20 cellular contexts compared by ENCODE assay signal in the genomic region with DNA sequence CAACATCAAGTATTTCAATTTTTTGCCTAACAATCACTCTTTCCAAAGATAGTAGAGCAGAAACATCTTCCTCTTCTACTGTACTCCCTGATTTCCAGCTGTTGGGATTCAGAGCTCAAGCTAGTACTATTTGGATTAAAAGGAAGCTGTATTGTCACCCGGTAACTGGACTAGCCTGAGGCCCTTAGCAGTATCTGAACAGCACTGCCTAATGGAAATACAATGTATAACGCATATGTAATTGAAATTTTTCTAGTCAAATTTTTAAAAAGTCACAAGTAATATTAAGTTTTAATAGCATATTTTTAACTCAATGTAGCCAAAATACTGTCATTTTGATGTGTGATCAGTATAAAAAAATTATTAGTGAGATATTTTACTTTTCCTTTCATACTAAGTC.
DNase-seq lines count a peak whose midpoint lies in the region; ATAC-seq and TF ChIP-seq lines count a peak whose summit lies in the region.
"Had no signal": no experiment of that assay in that cellular context is flagged by ENCODE, and none has a peak within 500 bp of the region (broad histone marks: within the 10 kb centered on the region; RNA-seq: fewer than 3 reads in every experiment).

No MANE protein-coding gene starts in this region.

- no peaks in the 10 kb centered on the region for H3K9me2 ChIP-seq in Loucy (replicated peaks; ENCODE audit: low read depth, low read length)
- no peaks in the 10 kb centered on the region for H3K9me2 ChIP-seq in PC-9 (ENCODE audit: insufficient read depth)

- H3K9me3 Mint-ChIP-seq in T-cell: no peaks in the 10 kb centered on the region
- H3K9me3 Mint-ChIP-seq: activated T-cell treated with anti-CD3 and anti-CD28 coated beads, Interleukin-2, amount 50 U/mL, for 24 hours had no signal

- peak; percentile 29; the same call in 1 of the 2 replicates for TF ChIP-seq CTCF in BE2C (IDR thresholded peaks at IDR 0.05; ENCODE audit: low read depth, low read length)
- TF ChIP-seq CTCF in Loucy (conservative IDR thresholded peaks at IDR 0.05; ENCODE audit: low read length): peak; percentile 20; the same call in 1 of the 2 replicates
- peak; percentile 21 for TF ChIP-seq CTCF in foreskin keratinocyte (conservative IDR thresholded peaks at IDR 0.05)
- TF ChIP-seq CTCF in PC-9 (conservative IDR thresholded peaks at IDR 0.05): no peak

- no peaks in the 10 kb centered on the region for H3K4me1 ChIP-seq in BE2C
- peaks cover 4% of the 10 kb centered on the region for H3K4me1 ChIP-seq in Loucy (ENCODE audit: insufficient read depth, low read length, poor library complexity, severe bottlenecking)
- no peaks in the 10 kb centered on the region for H3K4me1 ChIP-seq in foreskin keratinocyte
- H3K4me1 ChIP-seq in PC-9 (replicated peaks; ENCODE audit: insufficient read depth): no peaks in the 10 kb centered on the region

- no peak overlapping the region for H3K4me3 Mint-ChIP-seq in T-cell
- H3K4me3 Mint-ChIP-seq: activated T-cell treated with anti-CD3 and anti-CD28 coated beads, Interleukin-2, amount 50 U/mL, for 24 hours had no signal

- no TSS peak for BruUV-seq in PC-9 (replicated peaks; lab: Mats Ljungman, UMichigan)

- POLR2A ChIA-PET in T-cell (lab: Charles Lee) (interaction anchor here in 1 of 2 donors (0.6 to 1.0 kb wide), 2 partner anchors 23 to 213 kb away, joined by 4 to 7 read pairs; no protein-coding TSS in a partner anchor), PC-9 (lab: Charles Lee; ENCODE audit: unreplicated experiment) (interaction anchor here (0.7 kb wide), 1 partner anchor 134 kb away, joined by 3 read pairs; no protein-coding TSS in a partner anchor)

- H3K27ac Mint-ChIP-seq in T-cell: peak overlapping the region; percentile 56 to 61
- H3K27ac Mint-ChIP-seq: activated T-cell treated with anti-CD3 and anti-CD28 coated beads, Interleukin-2, amount 50 U/mL, for 24 hours; progenitor cell of endocrine pancreas had no signal

- H3K4me1 Mint-ChIP-seq in T-cell: peaks cover 9 to 24% (median 14%) of the 10 kb centered on the region in 3 donors

- peaks cover 12% of the 10 kb centered on the region for H3K36me3 ChIP-seq in BE2C
- no peaks in the 10 kb centered on the region; the same call in 1 of the 2 replicates for H3K36me3 ChIP-seq in Loucy (ENCODE audit: insufficient read depth, low read length)
- no peaks in the 10 kb centered on the region; the same call in 1 of the 2 replicates for H3K36me3 ChIP-seq in PC-9 (ENCODE audit: low read depth)
- H3K36me3 ChIP-seq: thoracic aorta, uterus had no signal

- no peak overlapping the region for H3K27ac ChIP-seq in foreskin keratinocyte
- no peak overlapping the region for H3K27ac ChIP-seq in PC-9
- H3K27ac ChIP-seq: RWPE1, thoracic aorta, uterus had no signal

- no peak overlapping the region for H3K4me2 ChIP-seq in Loucy (ENCODE audit: low read depth, low read length, poor library complexity, severe bottlenecking)
- H3K4me2 ChIP-seq in PC-9: no peak overlapping the region

- H3K36me3 Mint-ChIP-seq in T-cell: peaks cover 46% of the 10 kb centered on the region

- intact Hi-C loops in PC-9 (cut with micrococcal nuclease; ENCODE audit: unreplicated experiment): no loop called here

- CTCF ChIA-PET in T-cell (lab: Charles Lee): interaction anchor here in 1 of 2 donors (0.6 kb wide), 1 partner anchor 138 kb away, joined by 3 read pairs; no protein-coding TSS in a partner anchor
- CTCF ChIA-PET in PC-9 (lab: Charles Lee): interaction anchor here (0.6 kb wide), 1 partner anchor 151 kb away, joined by 6 read pairs; no protein-coding TSS in a partner anchor

- no peaks in the 10 kb centered on the region for H3K27me3 Mint-ChIP-seq in T-cell
- H3K27me3 Mint-ChIP-seq: activated T-cell treated with anti-CD3 and anti-CD28 coated beads, Interleukin-2, amount 50 U/mL, for 24 hours; progenitor cell of endocrine pancreas had no signal

- H3K79me2 ChIP-seq in Loucy (ENCODE audit: insufficient read depth, low read length) (no peaks in the 10 kb centered on the region), PC-9 (ENCODE audit: low read depth) (no peaks in the 10 kb centered on the region)

- H2AFZ ChIP-seq in Loucy (ENCODE audit: low read length): no peak overlapping the region
- no peak overlapping the region for H2AFZ ChIP-seq in PC-9

- H4K20me1 ChIP-seq in Loucy (ENCODE audit: insufficient read depth, low read length, poor library complexity, severe bottlenecking) (no peaks in the 10 kb centered on the region), PC-9 (ENCODE audit: insufficient read depth) (no peaks in the 10 kb centered on the region)

- DNase-seq in BE2C (no peak), T-cell (no peak), foreskin keratinocyte (no peak), PC-9 (no peak), NCI-H446 treated with DMSO at 0.1 percent for 48 hours (lab: John Stamatoyannopoulos, UW) (no peak)
- DNase-seq: activated CD4-positive, alpha-beta T cell treated with anti-CD3 and anti-CD28 coated beads for 1 hour; activated T-cell treated with anti-CD3 and anti-CD28 coated beads, Interleukin-2, amount 50 U/mL, for 24 hours; amniotic stem cell; cortex of kidney; NCI-H1417 treated with DMSO at 0.1 percent for 48 hours; NCI-H510A treated with DMSO at 0.1 percent for 48 hours; stimulated activated naive CD8-positive, alpha-beta T cell treated with anti-CD3 and anti-CD28 coated beads, Interleukin-15, Interleukin-2, amounts not matched to agents 100 U/mL and 50 U/mL, for 24 hours; uterus had no signal

- no peaks in the 10 kb centered on the region for H3K9me3 ChIP-seq in BE2C
- no peaks in the 10 kb centered on the region for H3K9me3 ChIP-seq in Loucy (ENCODE audit: insufficient read depth, low read depth, low read length)
- no peaks in the 10 kb centered on the region for H3K9me3 ChIP-seq in PC-9 (ENCODE audit: insufficient read depth, low read depth)
- H3K9me3 ChIP-seq: thoracic aorta, uterus had no signal

- H3K9ac ChIP-seq in Loucy (ENCODE audit: low read depth, low read length, poor library complexity, severe bottlenecking): no peak overlapping the region

- H3F3A ChIP-seq in Loucy (ENCODE audit: low read depth) (no peaks in the 10 kb centered on the region), PC-9 (ENCODE audit: insufficient read depth, low read depth) (no peaks in the 10 kb centered on the region)

- H3K27me3 ChIP-seq in BE2C (no peaks in the 10 kb centered on the region), Loucy (ENCODE audit: insufficient read depth, low read length, poor library complexity, severe bottlenecking) (no peaks in the 10 kb centered on the region), foreskin keratinocyte (no peaks in the 10 kb centered on the region), PC-9 (ENCODE audit: insufficient read depth, low read depth) (no peaks in the 10 kb centered on the region)
- H3K27me3 ChIP-seq: uterus had no signal

- ATAC-seq in T-cell (replicated peaks in 1 of 4) (no peak), foreskin keratinocyte (no peak), HG03097 (IDR thresholded peaks at IDR 0.05; ENCODE audit: low FRiP score, unreplicated experiment) (no peak), GM18858 (IDR thresholded peaks at IDR 0.05; ENCODE audit: unreplicated experiment) (no peak)
- ATAC-seq: sciatic nerve; stimulated activated naive CD8-positive, alpha-beta T cell treated with anti-CD3 and anti-CD28 coated beads, Interleukin-15, Interleukin-2, amounts not matched to agents 100 U/mL and 50 U/mL, for 24 hours had no signal

- no peak overlapping the region for H3K4me3 ChIP-seq in BE2C (ENCODE audit: low read depth, low read length)
- no peak overlapping the region for H3K4me3 ChIP-seq in Loucy (ENCODE audit: low read length, poor library complexity, severe bottlenecking)
- H3K4me3 ChIP-seq in PC-9: no peak overlapping the region
- H3K4me3 ChIP-seq: thoracic aorta, uterus had no signal
